8 cellular contexts compared by ENCODE assay signal in the genomic region with DNA sequence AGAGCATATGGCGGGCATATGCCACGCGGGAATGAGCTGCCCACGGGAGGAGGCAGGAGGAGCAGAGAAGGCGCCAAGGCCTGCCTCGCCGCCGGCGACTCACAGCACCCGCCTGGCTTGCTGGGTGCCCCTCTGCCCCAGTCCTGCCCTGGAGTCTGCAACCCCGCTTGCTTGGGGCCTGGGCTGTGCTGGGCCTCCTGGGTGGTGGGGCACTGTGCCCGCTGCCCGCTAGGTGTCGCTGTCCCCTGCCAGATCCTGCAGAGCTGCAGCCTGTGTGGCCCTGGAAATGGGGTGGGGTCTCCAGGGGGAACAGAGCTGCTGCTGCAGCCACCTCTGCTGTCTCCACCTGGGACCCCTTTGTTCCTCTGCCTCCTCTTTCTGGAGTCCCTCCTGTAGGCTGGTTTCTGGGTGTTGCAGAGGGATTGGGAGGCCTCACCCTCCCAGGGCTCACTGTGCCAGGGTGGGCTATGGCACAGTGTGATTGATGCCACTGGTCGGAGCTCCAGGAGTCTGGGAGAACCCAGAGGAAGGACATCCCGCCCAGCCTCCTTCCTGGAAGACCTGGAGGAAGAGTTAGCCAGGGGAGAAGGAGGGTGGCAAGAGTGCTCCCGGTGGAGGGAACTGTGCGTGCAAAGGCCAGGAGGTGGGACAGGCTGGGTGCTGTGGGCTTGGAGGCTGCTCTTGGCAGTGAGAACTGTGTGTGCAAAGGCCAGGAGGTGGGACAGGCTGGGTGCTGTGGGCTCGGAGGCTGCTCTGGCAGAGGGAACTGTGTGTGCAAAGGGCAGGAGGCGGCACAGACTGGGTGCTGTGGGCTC.
DNase-seq lines count a peak whose midpoint lies in the region; ATAC-seq and TF ChIP-seq lines count a peak whose summit lies in the region.

No MANE protein-coding gene starts in this region.

- H2BK20ac ChIP-seq in IMR-90 (ENCODE audit: low read depth, low read length) = no peak overlapping the region

- peak; percentile 89 for ATAC-seq in IMR-90 (ENCODE audit: low read depth)
- peak; percentile 87 for ATAC-seq in left lung
- ATAC-seq in GM21619 (IDR thresholded peaks at IDR 0.05; ENCODE audit: unreplicated experiment) = no peak

- intact Hi-C loops in IMR-90 (cut with micrococcal nuclease) = no loop called here
- intact Hi-C loops in mammary epithelial cell (cut with micrococcal nuclease) = no loop called here
- intact Hi-C loops in left lung (cut with DNase I) = no loop called here

- H3K9me3 ChIP-seq in IMR-90 (ENCODE audit: control insufficient read depth, insufficient read depth, low read length) (no peaks in the 10 kb centered on the region), mammary epithelial cell (replicated peaks; ENCODE audit: insufficient read depth, low read length) (no peaks in the 10 kb centered on the region), left lung (no peaks in the 10 kb centered on the region)

- H4K5ac ChIP-seq in IMR-90 (ENCODE audit: low read depth, low read length) = no peak overlapping the region

- H2AFZ ChIP-seq in IMR-90 (replicated peaks; ENCODE audit: low read length, poor library complexity) (peak overlapping the region; percentile 61), mammary epithelial cell (ENCODE audit: low read depth, low read length) (no peak overlapping the region)

- H3K9me1 ChIP-seq in IMR-90 (ENCODE audit: insufficient read depth, low read length) = no peaks in the 10 kb centered on the region

- dilution Hi-C loops in IMR-90 (cut with HindIII; ENCODE audit: low sequenced_read_pairs, unreplicated experiment) (no loop called here), mammary epithelial cell (cut with HindIII; ENCODE audit: low sequenced_read_pairs) (loop anchor here (5.0 kb wide), 1 partner anchor 66 kb away; no protein-coding TSS in a partner anchor)

- no peak overlapping the region for H3K23ac ChIP-seq in IMR-90 (ENCODE audit: low read depth, low read length)

- POLR2A ChIA-PET in IMR-90 (lab: Charles Lee; ENCODE audit: unreplicated experiment) = no interaction called here

- H3K79me2 ChIP-seq in mammary epithelial cell (ENCODE audit: insufficient read depth, low read length) = no peaks in the 10 kb centered on the region

- 78% methylated on average over 7 of the region's 20 CpGs; no CpG with 5 or more reads in 1 of the 2 experiments for WGBS in IMR-90 (ENCODE audit: extremely low coverage in 2 of 2, insufficient read length in 1 of 2), 2 experiments
- WGBS in mammary epithelial cell (ENCODE audit: low coverage, missing lambda C conversion rate) = 59% methylated on average over 5 of the region's 20 CpGs

- H3K4me3 ChIP-seq in GM06990 (replicated peaks; ENCODE audit: low read depth, low read length) (no peak overlapping the region), IMR-90 (ENCODE audit: insufficient read depth, low read depth, low read length) (no peak overlapping the region), mammary epithelial cell (replicated peaks in 1 of 3; ENCODE audit: insufficient read depth in 1 of 3, low read depth in 2 of 3, low read length in 3 of 3) (no peak overlapping the region), left lung (no peak overlapping the region)

- TF ChIP-seq CTCF in GM06990 (IDR thresholded peaks at IDR 0.05; ENCODE audit: insufficient read depth, low read length, poor library complexity, severe bottlenecking) (peak; percentile 99), IMR-90 (conservative IDR thresholded peaks at IDR 0.05; ENCODE audit: low read depth, low read length) (peak; percentile 69), mammary epithelial cell (conservative IDR thresholded peaks at IDR 0.05 in 1 of 2, IDR thresholded peaks at IDR 0.05 in 1 of 2; ENCODE audit: extremely low read depth in 1 of 2, insufficient read depth in 1 of 2, low read depth in 1 of 2, low read length in 2 of 2) (peak; percentile 94 to 96), left lung (IDR thresholded peaks at IDR 0.05) (peak; percentile 90 to 96)

- H2BK5ac ChIP-seq in IMR-90 (ENCODE audit: low read depth, low read length, poor library complexity, severe bottlenecking) = no peak overlapping the region

- no peak overlapping the region for H2BK15ac ChIP-seq in IMR-90 (ENCODE audit: low read depth, low read length)

- H3K4me1 ChIP-seq in IMR-90 (ENCODE audit: control insufficient read depth, insufficient read depth, low read length) (peaks cover 4% of the 10 kb centered on the region; the same call in 1 of the 2 replicates), mammary epithelial cell (ENCODE audit: insufficient read depth, low read length) (no peaks in the 10 kb centered on the region), left lung (no peaks in the 10 kb centered on the region)

- H3K4me2 ChIP-seq in IMR-90 (ENCODE audit: low read depth, low read length) (no peak overlapping the region), mammary epithelial cell (ENCODE audit: insufficient read depth, low read depth, low read length) (no peak overlapping the region)

- H3K79me1 ChIP-seq in IMR-90 (ENCODE audit: low read depth in 1 of 2, low read length in 2 of 2) = peaks cover 34 to 86% of the 10 kb centered on the region in 2 experiments

- no peak overlapping the region for H4K8ac ChIP-seq in IMR-90 (ENCODE audit: low read depth in 2 of 2, low read length in 2 of 2)

- no peak overlapping the region for H4K91ac ChIP-seq in IMR-90 (ENCODE audit: insufficient read depth, low read depth, low read length)

- no peak overlapping the region for H2BK120ac ChIP-seq in IMR-90 (ENCODE audit: low read depth, low read length)

- DNase-seq in GM06990 (ENCODE audit: extremely low read depth, insufficient read length) (peak; percentile 60), IMR-90 (peak; percentile 29), mammary epithelial cell (no peak), left lung (peak; percentile 60 to 91), NCI-H1105 (lab: John Stamatoyannopoulos, UW) (no peak)
- DNase-seq in activated CD4-positive, CD25-positive, alpha-beta regulatory T cell (lab: John Stamatoyannopoulos, UW) = peak; percentile 38 to 52 (median 45)
- DNase-seq in stimulated activated CD4-positive, alpha-beta T cell treated with anti-CD3 and anti-CD28 coated beads, TNF-alpha, amount 100 ng/mL, for 48 hours (ENCODE audit: low read depth in 3 of 3) = peak; percentile 20 to 58 (median 36)

- H3K36me3 ChIP-seq in GM06990 (ENCODE audit: control insufficient read depth, insufficient read depth, low read length) (no peaks in the 10 kb centered on the region), IMR-90 (ENCODE audit: control insufficient read depth, insufficient read depth, low read length) (no peaks in the 10 kb centered on the region), mammary epithelial cell (ENCODE audit: insufficient read depth, low read length) (no peaks in the 10 kb centered on the region), left lung (no peaks in the 10 kb centered on the region)

- H3K9ac ChIP-seq in IMR-90 (ENCODE audit: low read depth, low read length) = no peak overlapping the region
- H3K9ac ChIP-seq in mammary epithelial cell (ENCODE audit: insufficient read depth, low read length) = no peak overlapping the region

- peak; percentile 61 for TF ChIP-seq RAD21 in IMR-90 (IDR thresholded peaks at IDR 0.05; ENCODE audit: low read length)

- no peak overlapping the region for H3K4ac ChIP-seq in IMR-90 (ENCODE audit: low read depth, low read length)

- no peak overlapping the region for H3K18ac ChIP-seq in IMR-90 (ENCODE audit: low read depth, low read length)

- peaks cover 78% of the 10 kb centered on the region for H4K20me1 ChIP-seq in IMR-90 (ENCODE audit: insufficient read depth, low read length)
- H4K20me1 ChIP-seq in mammary epithelial cell (ENCODE audit: insufficient read depth, low read length) = no peaks in the 10 kb centered on the region

- H3K27me3 ChIP-seq in GM06990 (replicated peaks; ENCODE audit: control insufficient read depth, insufficient read depth, low read length) = no peaks in the 10 kb centered on the region; the same call in 1 of the 2 replicates
- H3K27me3 ChIP-seq in IMR-90 (ENCODE audit: control insufficient read depth, insufficient read depth, low read length) = no peaks in the 10 kb centered on the region
- H3K27me3 ChIP-seq in mammary epithelial cell (ENCODE audit: insufficient read depth, low read length) = no peaks in the 10 kb centered on the region
- peaks cover 0 to 7% of the 10 kb centered on the region in 2 donors for H3K27me3 ChIP-seq in left lung

- BruUV-seq in IMR-90 (replicated peaks; lab: Mats Ljungman, UMichigan) = no TSS peak
- no TSS peak for BruUV-seq in mammary epithelial cell (replicated peaks; lab: Mats Ljungman, UMichigan)

- no peak for TF ChIP-seq POLR2A in IMR-90 (IDR thresholded peaks at IDR 0.05; ENCODE audit: low read depth, low read length)

- H2AK5ac ChIP-seq in IMR-90 (ENCODE audit: low read depth, low read length) = no peak overlapping the region

- H3K27ac ChIP-seq in IMR-90 (ENCODE audit: insufficient read depth, low read length) (no peak overlapping the region), mammary epithelial cell (ENCODE audit: insufficient read depth, low read depth, low read length) (no peak overlapping the region), left lung (no peak overlapping the region)

- H2AK9ac ChIP-seq in IMR-90 (replicated peaks; ENCODE audit: low read depth, low read length, poor library complexity) = peak overlapping the region; percentile 82

- no peak overlapping the region for H3K56ac ChIP-seq in IMR-90 (ENCODE audit: extremely low read depth, insufficient read depth, low read length)

- in situ Hi-C loops in IMR-90 (cut with MboI; ENCODE audit: low sequenced_read_pairs) (no loop called here), mammary epithelial cell (cut with MboI; ENCODE audit: low sequenced_read_pairs in 2 of 2) (no loop called here)

- CTCF ChIA-PET in IMR-90 (lab: Yijun Ruan, JAX) (interaction anchor here (0.6 to 2.0 kb wide), 9 partner anchors 12 to 304 kb away, joined by 3 to 7 read pairs (median 3); no protein-coding TSS in a partner anchor), mammary epithelial cell (lab: Charles Lee; ENCODE audit: low non-redundant PET) (interaction anchor here (0.6 to 0.9 kb wide), 4 partner anchors 53 to 442 kb away, joined by 3 to 8 read pairs (median 3); no protein-coding TSS in a partner anchor)

- no peak overlapping the region for H3K14ac ChIP-seq in IMR-90 (replicated peaks; ENCODE audit: low read depth, low read length)

TF ChIP-seq in IMR-90, 13 proteins besides CTCF, POLR2A, EP300 and RAD21 (continues in another document):
- TF ChIP-seq RCOR1 (IDR thresholded peaks at IDR 0.05; ENCODE audit: insufficient replicate concordance, low read length) (no peak), FOS (IDR thresholded peaks at IDR 0.05; ENCODE audit: low read depth, low read length) (no peak)
- TF ChIP-seq, protein P1, sequence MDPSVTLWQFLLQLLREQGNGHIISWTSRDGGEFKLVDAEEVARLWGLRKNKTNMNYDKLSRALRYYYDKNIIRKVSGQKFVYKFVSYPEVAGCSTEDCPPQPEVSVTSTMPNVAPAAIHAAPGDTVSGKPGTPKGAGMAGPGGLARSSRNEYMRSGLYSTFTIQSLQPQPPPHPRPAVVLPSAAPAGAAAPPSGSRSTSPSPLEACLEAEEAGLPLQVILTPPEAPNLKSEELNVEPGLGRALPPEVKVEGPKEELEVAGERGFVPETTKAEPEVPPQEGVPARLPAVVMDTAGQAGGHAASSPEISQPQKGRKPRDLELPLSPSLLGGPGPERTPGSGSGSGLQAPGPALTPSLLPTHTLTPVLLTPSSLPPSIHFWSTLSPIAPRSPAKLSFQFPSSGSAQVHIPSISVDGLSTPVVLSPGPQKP (IDR thresholded peaks at IDR 0.05; ENCODE audit: borderline replicate concordance, low read depth, low read length) = no peak

Comparison
In these comparisons a context has a peak if more than half of its experiments do, and no peak if none do; other contexts are left out.
1. DNase-seq: peak in GM06990 (single experiment), IMR-90 (single experiment), activated CD4-positive, CD25-positive, alpha-beta regulatory T cell (4 of 4), left lung (2 of 2) and stimulated activated CD4-positive, alpha-beta T cell treated with anti-CD3 and anti-CD28 coated beads, TNF-alpha, amount 100 ng/mL, for 48 hours (3 of 3); none in mammary epithelial cell (single experiment) and NCI-H1105 (single experiment).
2. Peak in every context shown above with its lines, with median percentiles within 50 percentile points of each other: CTCF ChIP-seq.